In genomic region chr7:5598769-5599371, GRCh38 we compare ENCODE assay signal across 10 cellular contexts. TPM values are rescaled to one million over a fixed set of nuclear protein-coding genes. Genes with fewer than 3 reads are reported as not detected.
DNase-seq lines count a peak whose midpoint lies in the region; ATAC-seq lines count a peak whose summit lies in the region.
"Had no signal": no experiment of that assay in that cellular context is flagged by ENCODE, and none has a peak within 500 bp of the region (broad histone marks: within the 10 kb centered on the region; RNA-seq: fewer than 3 reads in every experiment).

No MANE protein-coding gene starts in this region.

- no peak for ATAC-seq in activated CD4-positive, CD25-positive, alpha-beta regulatory T cell treated with anti-CD3 and anti-CD28 coated beads, Interleukin-2, amount 50 U/mL, for 24 hours
- ATAC-seq: effector memory CD8-positive, alpha-beta T cell had no signal

- H3K14ac ChIP-seq in mesenchymal stem cell (ENCODE audit: low read length in 2 of 2), result peak overlapping the region in 1 of 2 experiments; percentile 53

- H3K4me2 ChIP-seq in BLaER1 treated with 17β-estradiol and CSF1 and Interleukin-3, amounts not matched to agents 10 nM and 100 nM, result peak overlapping the region; percentile 43 to 100 (median 54); a peak in 21 of 22 replicates
- H3K4me2 ChIP-seq in mesenchymal stem cell (ENCODE audit: low read length, poor library complexity, severe bottlenecking), result peak overlapping the region; percentile 2

- H2BK15ac ChIP-seq in mesenchymal stem cell (ENCODE audit: low read depth, poor library complexity, severe bottlenecking), result no peak overlapping the region

- H3K4me1 Mint-ChIP-seq in activated T-cell treated with anti-CD3 and anti-CD28 coated beads, Interleukin-2, amount 50 U/mL, for 24 hours (ENCODE audit: low read depth), result peaks cover 23% of the 10 kb centered on the region

- H3K9me3 ChIP-seq in BLaER1 treated with 17β-estradiol and CSF1 and Interleukin-3, amounts not matched to agents 10 nM and 100 nM (replicated peaks in 1 of 11), result no peaks in the 10 kb centered on the region
- H3K9me3 ChIP-seq in HUES48 (ENCODE audit: control insufficient read depth, insufficient read depth, low read length), result no peaks in the 10 kb centered on the region
- no peaks in the 10 kb centered on the region for H3K9me3 ChIP-seq in mesenchymal stem cell (ENCODE audit: control insufficient read depth, low read length)

- peaks cover 61 to 92% (median 80%) of the 10 kb centered on the region in 11 experiments for H4K20me1 ChIP-seq in BLaER1 treated with 17β-estradiol and CSF1 and Interleukin-3, amounts not matched to agents 10 nM and 100 nM

- H3K79me1 ChIP-seq in mesenchymal stem cell (replicated peaks; ENCODE audit: low read length, poor library complexity, severe bottlenecking), result peaks cover 3% of the 10 kb centered on the region

- H3K27ac ChIP-seq in BLaER1 treated with 17β-estradiol and CSF1 and Interleukin-3, amounts not matched to agents 10 nM and 100 nM, result peak overlapping the region in 4 of 11 experiments; percentile 31 to 49 (median 41); a peak in 6 of 22 replicates
- peak overlapping the region; percentile 12 for H3K27ac ChIP-seq in HUES48 (ENCODE audit: low read depth, low read length)
- peak overlapping the region; percentile 64 for H3K27ac ChIP-seq in angular gyrus (ENCODE audit: low read depth, low read length)
- peak overlapping the region; percentile 2 for H3K27ac ChIP-seq in mesenchymal stem cell (ENCODE audit: low read length, poor library complexity, severe bottlenecking)

- DNase-seq in mesenchymal stem cell (no peak), ureter (ENCODE audit: low spot score) (no peak), NOMO-1 treated with DMSO at 0.1 percent for 48 hours (lab: John Stamatoyannopoulos, UW; ENCODE audit: unreplicated experiment) (no peak)
- no peak for DNase-seq in activated T-cell treated with anti-CD3 and anti-CD28 coated beads, Interleukin-2, amount 50 U/mL, for 24 hours
- DNase-seq: DND-41; effector memory CD8-positive, alpha-beta T cell had no signal

- H2BK12ac ChIP-seq in mesenchymal stem cell (ENCODE audit: low read length in 2 of 2), result peak overlapping the region in 1 of 2 experiments; percentile 54

- H3K9me3 Mint-ChIP-seq in activated T-cell treated with anti-CD3 and anti-CD28 coated beads, Interleukin-2, amount 50 U/mL, for 24 hours, result no peaks in the 10 kb centered on the region
- H3K9me3 Mint-ChIP-seq: effector memory CD8-positive, alpha-beta T cell had no signal

- peaks cover 50 to 68% (median 59%) of the 10 kb centered on the region in 10 experiments for H3K4me1 ChIP-seq in BLaER1 treated with 17β-estradiol and CSF1 and Interleukin-3, amounts not matched to agents 10 nM and 100 nM
- H3K4me1 ChIP-seq in HUES48 (ENCODE audit: control insufficient read depth, insufficient read depth, low read length) (peaks cover 32% of the 10 kb centered on the region), mesenchymal stem cell (ENCODE audit: control insufficient read depth, insufficient read depth, low read depth, low read length) (peaks cover 35% of the 10 kb centered on the region)

- H4K91ac ChIP-seq in mesenchymal stem cell (ENCODE audit: low read length), result peak overlapping the region; percentile 5

- peaks cover 6 to 29% (median 15%) of the 10 kb centered on the region in 11 experiments for H3K36me3 ChIP-seq in BLaER1 treated with 17β-estradiol and CSF1 and Interleukin-3, amounts not matched to agents 10 nM and 100 nM
- H3K36me3 ChIP-seq in HUES48 (ENCODE audit: control insufficient read depth, insufficient read depth, low read length), result peaks cover 13% of the 10 kb centered on the region
- H3K36me3 ChIP-seq in mesenchymal stem cell (ENCODE audit: control insufficient read depth in 1 of 2, insufficient read depth in 2 of 2, low read depth in 1 of 2, low read length in 2 of 2), result peaks cover 10 to 25% of the 10 kb centered on the region in 2 experiments

- peak overlapping the region in 1 of 2 experiments; percentile 51 for H3K23ac ChIP-seq in mesenchymal stem cell (ENCODE audit: low read length in 2 of 2)

- no peak overlapping the region for H3K4me3 Mint-ChIP-seq in activated T-cell treated with anti-CD3 and anti-CD28 coated beads, Interleukin-2, amount 50 U/mL, for 24 hours
- H3K4me3 Mint-ChIP-seq: effector memory CD8-positive, alpha-beta T cell had no signal

- H3K27ac Mint-ChIP-seq in activated T-cell treated with anti-CD3 and anti-CD28 coated beads, Interleukin-2, amount 50 U/mL, for 24 hours, result no peak overlapping the region

- H3K27me3 ChIP-seq in BLaER1 treated with 17β-estradiol and CSF1 and Interleukin-3, amounts not matched to agents 10 nM and 100 nM, result peaks cover 15 to 32% (median 27%) of the 10 kb centered on the region in 11 experiments
- H3K27me3 ChIP-seq in HUES48 (ENCODE audit: control insufficient read depth, insufficient read depth, low read length) (no peaks in the 10 kb centered on the region), mesenchymal stem cell (ENCODE audit: control insufficient read depth in 1 of 2, insufficient read depth in 1 of 2, low read length in 2 of 2) (no peaks in the 10 kb centered on the region)

- H3K36me3 Mint-ChIP-seq in activated T-cell treated with anti-CD3 and anti-CD28 coated beads, Interleukin-2, amount 50 U/mL, for 24 hours (ENCODE audit: low read depth), result no peaks in the 10 kb centered on the region

- peaks cover 14% of the 10 kb centered on the region for H3K27me3 Mint-ChIP-seq in activated T-cell treated with anti-CD3 and anti-CD28 coated beads, Interleukin-2, amount 50 U/mL, for 24 hours

- no peak overlapping the region for H2BK5ac ChIP-seq in mesenchymal stem cell (ENCODE audit: low read depth, low read length, poor library complexity, severe bottlenecking)

- peak overlapping the region; percentile 67 for H2AK5ac ChIP-seq in mesenchymal stem cell (ENCODE audit: low read length, severe bottlenecking)

- peak overlapping the region in 7 of 11 experiments; percentile 2 to 42 (median 31); a peak in 9 of 22 replicates for H3K9ac ChIP-seq in BLaER1 treated with 17β-estradiol and CSF1 and Interleukin-3, amounts not matched to agents 10 nM and 100 nM
- H3K9ac ChIP-seq in HUES48 (ENCODE audit: low read depth, low read length) (no peak overlapping the region), mesenchymal stem cell (ENCODE audit: low read length) (peak overlapping the region; percentile 92)

- H3K18ac ChIP-seq in mesenchymal stem cell (ENCODE audit: low read depth in 1 of 2, low read length in 2 of 2), result peak overlapping the region; percentile 53 to 87

- no peak overlapping the region for H2AFZ ChIP-seq in mesenchymal stem cell (ENCODE audit: low read depth, low read length)

- peak overlapping the region in 1 of 2 experiments; percentile 66 for H3K4ac ChIP-seq in mesenchymal stem cell (ENCODE audit: low read depth in 1 of 2, low read length in 2 of 2)

- peak overlapping the region; percentile 42 for H4K8ac ChIP-seq in mesenchymal stem cell (ENCODE audit: low read length)

- peak overlapping the region in 2 of 10 experiments; percentile 24 to 29; a peak in 2 of 20 replicates for H3K4me3 ChIP-seq in BLaER1 treated with 17β-estradiol and CSF1 and Interleukin-3, amounts not matched to agents 10 nM and 100 nM
- H3K4me3 ChIP-seq in HUES48 (ENCODE audit: low read depth, low read length), result no peak overlapping the region
- H3K4me3 ChIP-seq in mesenchymal stem cell (ENCODE audit: insufficient read depth in 1 of 2, low read depth in 1 of 2, low read length in 2 of 2), result peak overlapping the region in 1 of 2 experiments; percentile 13

- no peak overlapping the region for H2BK120ac ChIP-seq in mesenchymal stem cell (ENCODE audit: low read depth, low read length)

- WGBS in mesenchymal stem cell, result 50% methylated on average over 21 of the region's 21 CpGs

RNA-seq across cellular contexts. Expression of gene FSCN1, which starts 6.3 kb away (rescaled TPM):
- 241 TPM for polyA plus RNA-seq in mesenchymal stem cell (2013, experiment 1 of 2)
- polyA plus RNA-seq in mesenchymal stem cell (2013, experiment 2 of 2), result 235 TPM
- total RNA-seq in ureter, result 30.1 TPM
